In the genomic region with DNA sequence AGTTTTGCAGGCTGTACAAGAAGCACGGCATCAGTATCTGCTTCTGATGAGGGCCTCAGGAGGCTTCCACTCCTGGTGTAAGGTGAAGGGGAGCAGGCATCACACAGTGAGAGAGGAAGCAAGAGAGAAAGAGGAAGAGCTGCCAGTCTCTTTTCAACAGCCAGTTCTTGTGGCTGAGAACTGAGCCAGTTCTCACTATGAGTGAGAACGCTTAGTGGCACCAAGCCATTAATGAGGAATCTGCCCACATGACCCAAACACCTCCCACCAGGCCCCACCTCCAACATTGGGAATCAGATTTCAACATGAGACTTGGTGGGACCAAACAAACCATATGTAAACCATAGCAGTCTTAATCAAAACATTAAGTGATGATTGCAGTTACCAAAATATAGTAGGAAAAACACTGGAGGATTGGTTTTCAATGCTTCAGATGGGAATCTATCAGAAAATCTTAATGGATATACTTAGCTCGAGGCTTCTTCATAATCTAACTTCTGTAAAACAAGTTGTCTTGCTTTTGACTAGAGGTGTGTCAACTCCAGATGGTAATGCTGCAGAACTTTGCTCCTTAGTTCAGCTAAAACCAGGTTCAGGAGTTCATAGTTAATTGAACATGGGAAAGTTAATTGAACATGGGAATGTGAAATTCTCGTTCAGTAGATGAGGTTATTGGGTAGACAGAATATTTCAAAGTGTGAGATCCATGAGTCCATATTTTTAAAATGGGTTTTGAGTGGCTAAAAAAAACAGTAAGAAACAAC, we compare ENCODE assay signal across 1 cellular context.
TF ChIP-seq lines count a peak whose summit lies in the region.

No MANE protein-coding gene starts in this region.

TF ChIP-seq in H1, 55 proteins besides CTCF, POLR2A, EP300 and RAD21 (continued from another document):
- TF ChIP-seq BACH1 (IDR thresholded peaks at IDR 0.05; ENCODE audit: low read length), result peak; percentile 41; the same call in 1 of the 2 replicates
- TF ChIP-seq BRCA1 (IDR thresholded peaks at IDR 0.05; ENCODE audit: low read depth, low read length), result no peak
- no peak for TF ChIP-seq KDM1A (IDR thresholded peaks at IDR 0.05; ENCODE audit: borderline replicate concordance, low read length)
